ENCODE assay signal across 17 cellular contexts in genomic region chr3:122926322-122926721, GRCh38.
DNase-seq lines count a peak whose midpoint lies in the region; ATAC-seq and TF ChIP-seq lines count a peak whose summit lies in the region.
"Had no signal": no experiment of that assay in that cellular context is flagged by ENCODE, and none has a peak within 500 bp of the region (broad histone marks: within the 10 kb centered on the region; RNA-seq: fewer than 3 reads in every experiment).

No MANE protein-coding gene starts in this region.

- peaks cover 10 to 26% (median 21%) of the 10 kb centered on the region in 3 donors for H3K27me3 ChIP-seq in sigmoid colon

- H3K4me3 Mint-ChIP-seq in activated naive CD8-positive, alpha-beta T cell treated with anti-CD3 and anti-CD28 coated beads, Interleukin-2, amount 10 ng/mL, durations not matched to agents 7 days and 5 days = no peak overlapping the region
- no peak overlapping the region for H3K4me3 Mint-ChIP-seq in activated naive CD8-positive, alpha-beta T cell treated with anti-CD3 and anti-CD28 coated beads for 36 hours
- H3K4me3 Mint-ChIP-seq in brain = no peak overlapping the region
- H3K4me3 Mint-ChIP-seq: B cell; CD8-positive, alpha-beta T cell; HFFc6 had no signal

- no peak overlapping the region for H3K4me3 ChIP-seq in sigmoid colon
- H3K4me3 ChIP-seq: BLaER1 treated with 17β-estradiol and CSF1 and Interleukin-3, amounts not matched to agents 10 nM and 100 nM; GM12878 had no signal

- TF ChIP-seq CTCF in brain (conservative IDR thresholded peaks at IDR 0.05) (no peak), sigmoid colon (IDR thresholded peaks at IDR 0.05) (no peak)

- no peaks in the 10 kb centered on the region for H3K9me3 Mint-ChIP-seq in activated naive CD8-positive, alpha-beta T cell treated with anti-CD3 and anti-CD28 coated beads, Interleukin-2, amount 10 ng/mL, durations not matched to agents 7 days and 5 days
- no peaks in the 10 kb centered on the region for H3K9me3 Mint-ChIP-seq in activated naive CD8-positive, alpha-beta T cell treated with anti-CD3 and anti-CD28 coated beads for 36 hours
- H3K9me3 Mint-ChIP-seq in brain = no peaks in the 10 kb centered on the region
- H3K9me3 Mint-ChIP-seq: CD8-positive, alpha-beta T cell; HFFc6 had no signal

- H3K36me3 ChIP-seq in sigmoid colon = no peaks in the 10 kb centered on the region
- H3K36me3 ChIP-seq: BLaER1 treated with 17β-estradiol and CSF1 and Interleukin-3, amounts not matched to agents 10 nM and 100 nM had no signal

- intact Hi-C loops in sigmoid colon (cut with DNase I) = no loop called here

- H3K27ac Mint-ChIP-seq in activated naive CD8-positive, alpha-beta T cell treated with anti-CD3 and anti-CD28 coated beads, Interleukin-2, amount 10 ng/mL, durations not matched to agents 7 days and 5 days = no peak overlapping the region
- H3K27ac Mint-ChIP-seq in activated naive CD8-positive, alpha-beta T cell treated with anti-CD3 and anti-CD28 coated beads for 36 hours = no peak overlapping the region
- H3K27ac Mint-ChIP-seq in brain = peak overlapping the region in 3 of 5 experiments; percentile 7 to 41 (median 16)
- H3K27ac Mint-ChIP-seq: B cell; CD8-positive, alpha-beta T cell; HFFc6 had no signal

- no peaks in the 10 kb centered on the region for H3K9me3 ChIP-seq in sigmoid colon

- peaks cover 24% of the 10 kb centered on the region for H3K27me3 Mint-ChIP-seq in activated naive CD8-positive, alpha-beta T cell treated with anti-CD3 and anti-CD28 coated beads, Interleukin-2, amount 10 ng/mL, durations not matched to agents 7 days and 5 days
- peaks cover 4% of the 10 kb centered on the region for H3K27me3 Mint-ChIP-seq in activated naive CD8-positive, alpha-beta T cell treated with anti-CD3 and anti-CD28 coated beads for 36 hours
- peaks cover 4% of the 10 kb centered on the region for H3K27me3 Mint-ChIP-seq in brain

- no peak for TF ChIP-seq POLR2A in sigmoid colon (IDR thresholded peaks at IDR 0.05)

- peak; percentile 17 for DNase-seq in activated naive CD8-positive, alpha-beta T cell treated with anti-CD3 and anti-CD28 coated beads, Interleukin-2, amount 10 ng/mL, durations not matched to agents 7 days and 5 days
- no peak for DNase-seq in activated naive CD8-positive, alpha-beta T cell treated with anti-CD3 and anti-CD28 coated beads for 36 hours
- DNase-seq in sigmoid colon (peak; percentile 60), DMS79 treated with DMSO at 0.1 percent for 48 hours (lab: John Stamatoyannopoulos, UW) (no peak), substantia nigra (lab: John Stamatoyannopoulos, UW) (no peak)
- DNase-seq: Calu3; CD8-positive, alpha-beta T cell; DND-41; EL; GOT3; H7; HFFc6 had no signal

- peaks cover 4% of the 10 kb centered on the region for H3K4me1 Mint-ChIP-seq in activated naive CD8-positive, alpha-beta T cell treated with anti-CD3 and anti-CD28 coated beads, Interleukin-2, amount 10 ng/mL, durations not matched to agents 7 days and 5 days
- H3K4me1 Mint-ChIP-seq in activated naive CD8-positive, alpha-beta T cell treated with anti-CD3 and anti-CD28 coated beads for 36 hours = no peaks in the 10 kb centered on the region
- peaks cover 16% of the 10 kb centered on the region for H3K4me1 Mint-ChIP-seq in brain

- H3K36me3 Mint-ChIP-seq in activated naive CD8-positive, alpha-beta T cell treated with anti-CD3 and anti-CD28 coated beads, Interleukin-2, amount 10 ng/mL, durations not matched to agents 7 days and 5 days = no peaks in the 10 kb centered on the region
- H3K36me3 Mint-ChIP-seq in activated naive CD8-positive, alpha-beta T cell treated with anti-CD3 and anti-CD28 coated beads for 36 hours = no peaks in the 10 kb centered on the region
- peaks cover 13% of the 10 kb centered on the region for H3K36me3 Mint-ChIP-seq in brain
- H3K36me3 Mint-ChIP-seq: CD8-positive, alpha-beta T cell had no signal

- POLR2A ChIA-PET in activated naive CD8-positive, alpha-beta T cell treated with anti-CD3 and anti-CD28 coated beads, Interleukin-2, amount 10 ng/mL, durations not matched to agents 7 days and 5 days (lab: Charles Lee) = no interaction called here

- H3K27ac ChIP-seq in sigmoid colon = no peak overlapping the region
- no peak overlapping the region for H3K27ac ChIP-seq in substantia nigra (ENCODE audit: low read depth, low read length, poor library complexity, severe bottlenecking)
- H3K27ac ChIP-seq: BLaER1 treated with 17β-estradiol and CSF1 and Interleukin-3, amounts not matched to agents 10 nM and 100 nM had no signal

- H3K4me1 ChIP-seq in sigmoid colon = peaks cover 0 to 9% (median 8%) of the 10 kb centered on the region in 4 donors

- TF ChIP-seq EP300 in sigmoid colon (IDR thresholded peaks at IDR 0.05) = no peak

- ATAC-seq in activated naive CD8-positive, alpha-beta T cell treated with anti-CD3 and anti-CD28 coated beads, Interleukin-2, amount 10 ng/mL, durations not matched to agents 7 days and 5 days (ENCODE audit: low read depth) = no peak
- ATAC-seq: CD8-positive, alpha-beta T cell; GM12878; HCT116 had no signal

- 88 to 93% methylated on average over 20 of the region's 20 CpGs for WGBS in sigmoid colon, 2 donors

Comparison
In these comparisons a context has a peak if more than half of its experiments do, and no peak if none do; other contexts are left out.
1. DNase-seq: peak in activated naive CD8-positive, alpha-beta T cell treated with anti-CD3 and anti-CD28 coated beads, Interleukin-2, amount 10 ng/mL, durations not matched to agents 7 days and 5 days (single experiment) and sigmoid colon (single experiment); none in activated naive CD8-positive, alpha-beta T cell treated with anti-CD3 and anti-CD28 coated beads for 36 hours (single experiment), DMS79 treated with DMSO at 0.1 percent for 48 hours (single experiment) and substantia nigra (0 of 49).
2. H3K27ac Mint-ChIP-seq: peak in brain (3 of 5); none in activated naive CD8-positive, alpha-beta T cell treated with anti-CD3 and anti-CD28 coated beads, Interleukin-2, amount 10 ng/mL, durations not matched to agents 7 days and 5 days (single experiment) and activated naive CD8-positive, alpha-beta T cell treated with anti-CD3 and anti-CD28 coated beads for 36 hours (single experiment).